In genomic region chr7:607938-608337, GRCh38 we compare ENCODE assay signal across 10 cellular contexts.
DNase-seq lines count a peak whose midpoint lies in the region; ATAC-seq and TF ChIP-seq lines count a peak whose summit lies in the region.
"Had no signal": no experiment of that assay in that cellular context is flagged by ENCODE, and none has a peak within 500 bp of the region (broad histone marks: within the 10 kb centered on the region; RNA-seq: fewer than 3 reads in every experiment).

No MANE protein-coding gene starts in this region.

- H3K27ac ChIP-seq in caudate nucleus (ENCODE audit: low read depth, low read length) = no peak overlapping the region
- H3K27ac ChIP-seq: colonic mucosa had no signal

- no peaks in the 10 kb centered on the region for H3K27me3 Mint-ChIP-seq in activated T-cell treated with anti-CD3 and anti-CD28 coated beads, Interleukin-2, amount 50 U/mL, for 4 hours (ENCODE audit: low read depth)
- H3K27me3 Mint-ChIP-seq in activated B cell treated with CpG ODN at 0.5 μM for 24 hours = no peaks in the 10 kb centered on the region
- H3K27me3 Mint-ChIP-seq in stimulated activated naive CD8-positive, alpha-beta T cell treated with anti-CD3 and anti-CD28 coated beads, Interleukin-15, Interleukin-2, amounts not matched to agents 100 ng/mL and 50 ng/mL, for 24 hours = no peaks in the 10 kb centered on the region

- ATAC-seq in activated T-cell treated with anti-CD3 and anti-CD28 coated beads, Interleukin-2, amount 50 U/mL, for 4 hours = no peak
- ATAC-seq in activated B cell treated with CpG ODN at 0.5 μM for 24 hours (ENCODE audit: low read depth) = no peak
- ATAC-seq in GM18868 (IDR thresholded peaks at IDR 0.05; ENCODE audit: unreplicated experiment) = no peak

- CTCF ChIA-PET in activated B cell treated with CpG ODN at 0.5 μM for 24 hours (lab: Charles Lee) = no interaction called here

- H3K9me3 Mint-ChIP-seq in activated T-cell treated with anti-CD3 and anti-CD28 coated beads, Interleukin-2, amount 50 U/mL, for 4 hours = peaks cover 4% of the 10 kb centered on the region
- peaks cover 9% of the 10 kb centered on the region for H3K9me3 Mint-ChIP-seq in activated B cell treated with CpG ODN at 0.5 μM for 24 hours
- peaks cover 11% of the 10 kb centered on the region for H3K9me3 Mint-ChIP-seq in stimulated activated naive CD8-positive, alpha-beta T cell treated with anti-CD3 and anti-CD28 coated beads, Interleukin-15, Interleukin-2, amounts not matched to agents 100 ng/mL and 50 ng/mL, for 24 hours

- peak overlapping the region; percentile 35 for H3K27ac Mint-ChIP-seq in activated B cell treated with CpG ODN at 0.5 μM for 24 hours
- H3K27ac Mint-ChIP-seq in stimulated activated naive CD8-positive, alpha-beta T cell treated with anti-CD3 and anti-CD28 coated beads, Interleukin-15, Interleukin-2, amounts not matched to agents 100 ng/mL and 50 ng/mL, for 24 hours = peak overlapping the region; percentile 95

- POLR2A ChIA-PET in activated B cell treated with CpG ODN at 0.5 μM for 24 hours (lab: Charles Lee) = no interaction called here

- intact Hi-C loops in activated B cell treated with CpG ODN at 0.5 μM for 24 hours (cut with micrococcal nuclease) = loop anchor here (10.0 kb wide), 2 partner anchors 233 to 537 kb away; no protein-coding TSS in a partner anchor

- H3K4me1 Mint-ChIP-seq in activated T-cell treated with anti-CD3 and anti-CD28 coated beads, Interleukin-2, amount 50 U/mL, for 4 hours (ENCODE audit: low read depth) = peaks cover 65% of the 10 kb centered on the region
- peaks cover 52% of the 10 kb centered on the region for H3K4me1 Mint-ChIP-seq in activated B cell treated with CpG ODN at 0.5 μM for 24 hours
- peaks cover 85% of the 10 kb centered on the region for H3K4me1 Mint-ChIP-seq in stimulated activated naive CD8-positive, alpha-beta T cell treated with anti-CD3 and anti-CD28 coated beads, Interleukin-15, Interleukin-2, amounts not matched to agents 100 ng/mL and 50 ng/mL, for 24 hours (ENCODE audit: low read depth)

- H3K4me3 Mint-ChIP-seq in activated T-cell treated with anti-CD3 and anti-CD28 coated beads, Interleukin-2, amount 50 U/mL, for 4 hours = peak overlapping the region; percentile 29
- no peak overlapping the region for H3K4me3 Mint-ChIP-seq in activated B cell treated with CpG ODN at 0.5 μM for 24 hours
- H3K4me3 Mint-ChIP-seq in stimulated activated naive CD8-positive, alpha-beta T cell treated with anti-CD3 and anti-CD28 coated beads, Interleukin-15, Interleukin-2, amounts not matched to agents 100 ng/mL and 50 ng/mL, for 24 hours = peak overlapping the region; percentile 85

- H3K36me3 Mint-ChIP-seq in activated T-cell treated with anti-CD3 and anti-CD28 coated beads, Interleukin-2, amount 50 U/mL, for 4 hours (ENCODE audit: insufficient read depth) = peaks cover 34% of the 10 kb centered on the region
- H3K36me3 Mint-ChIP-seq in activated B cell treated with CpG ODN at 0.5 μM for 24 hours (ENCODE audit: low read depth) = peaks cover 16% of the 10 kb centered on the region
- H3K36me3 Mint-ChIP-seq in stimulated activated naive CD8-positive, alpha-beta T cell treated with anti-CD3 and anti-CD28 coated beads, Interleukin-15, Interleukin-2, amounts not matched to agents 100 ng/mL and 50 ng/mL, for 24 hours (ENCODE audit: low read depth) = peaks cover 73% of the 10 kb centered on the region

- no peak for TF ChIP-seq CTCF in activated B cell treated with CpG ODN at 0.5 μM for 24 hours (IDR thresholded peaks at IDR 0.05)

- DNase-seq in activated T-cell treated with anti-CD3 and anti-CD28 coated beads, Interleukin-2, amount 50 U/mL, for 4 hours = peak; percentile 32
- DNase-seq in activated T-cell treated with anti-CD3 and anti-CD28 coated beads for 4 hours (no peak), activated B cell treated with CpG ODN at 0.5 μM for 24 hours (no peak), islet precursor cell (peak; percentile 40), caudate nucleus (lab: John Stamatoyannopoulos, UW) (no peak), foreskin melanocyte (no peak)
- DNase-seq: colonic mucosa, NCI-H2081 had no signal

Comparison
In these comparisons a context has a peak if more than half of its experiments do, and no peak if none do; other contexts are left out.
1. DNase-seq: peak in activated T-cell treated with anti-CD3 and anti-CD28 coated beads, Interleukin-2, amount 50 U/mL, for 4 hours (single experiment) and islet precursor cell (single experiment); none in activated T-cell treated with anti-CD3 and anti-CD28 coated beads for 4 hours (single experiment), activated B cell treated with CpG ODN at 0.5 μM for 24 hours (single experiment), caudate nucleus (0 of 61) and foreskin melanocyte (single experiment).